In the genomic region with DNA sequence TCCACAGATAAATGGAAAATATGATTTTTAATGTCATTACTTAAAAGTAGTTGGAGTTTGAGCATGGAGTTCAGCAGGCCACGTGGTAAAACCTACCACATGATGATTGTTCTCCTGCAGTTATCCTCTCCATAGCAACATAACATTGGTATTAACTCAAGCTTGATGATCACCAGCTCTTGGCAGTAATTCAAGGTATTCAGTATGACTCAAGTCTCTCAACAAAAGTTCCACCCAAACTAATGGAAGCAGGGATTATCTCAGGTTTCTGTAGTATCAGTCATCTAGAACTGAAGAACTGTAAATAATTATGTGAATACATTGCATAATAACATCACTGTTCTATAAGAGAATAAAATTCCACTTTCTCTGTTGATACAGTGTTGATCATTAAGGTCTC, we compare ENCODE assay signal across 11 cellular contexts. TPM values are rescaled to one million over a fixed set of nuclear protein-coding genes. Genes with fewer than 3 reads are reported as not detected.
DNase-seq lines count a peak whose midpoint lies in the region; TF ChIP-seq lines count a peak whose summit lies in the region.
"Had no signal": no experiment of that assay in that cellular context is flagged by ENCODE, and none has a peak within 500 bp of the region (broad histone marks: within the 10 kb centered on the region; RNA-seq: fewer than 3 reads in every experiment).

No MANE protein-coding gene starts in this region.

- no peak overlapping the region for H2BK15ac ChIP-seq in H9 (ENCODE audit: low read depth, low read length)

- no peak overlapping the region for H2AK5ac ChIP-seq in H9 (ENCODE audit: insufficient read length, low read length)

- no peak overlapping the region for H4K5ac ChIP-seq in H9 (ENCODE audit: insufficient read length, low read depth, low read length)

- H3K14ac ChIP-seq in H9 (ENCODE audit: insufficient read depth, low read length): no peak overlapping the region

- H3K4ac ChIP-seq in H9 (ENCODE audit: low read depth, low read length): no peak overlapping the region

- no peak overlapping the region for H4K8ac ChIP-seq in H9 (replicated peaks; ENCODE audit: insufficient read length, low read depth, low read length)

- H3K4me3 Mint-ChIP-seq in H9: no peak overlapping the region
- H3K4me3 Mint-ChIP-seq: B cell had no signal

- TF ChIP-seq EP300 in suprapubic skin (IDR thresholded peaks at IDR 0.05): no peak

- no peak overlapping the region for H3K9ac ChIP-seq in H9 (ENCODE audit: extremely low read depth, insufficient read length, low read length)

- H3K9me3 ChIP-seq in SJCRH30 (replicated peaks): no peaks in the 10 kb centered on the region
- H3K9me3 ChIP-seq in suprapubic skin: no peaks in the 10 kb centered on the region
- H3K9me3 ChIP-seq in H9 (ENCODE audit: control insufficient read depth, low read depth, low read length): no peaks in the 10 kb centered on the region

- no peak overlapping the region for H2BK20ac ChIP-seq in H9 (ENCODE audit: low read depth, low read length, poor library complexity, severe bottlenecking)

- H3K4me3 ChIP-seq in SJCRH30 (no peak overlapping the region), suprapubic skin (no peak overlapping the region)

- no peaks in the 10 kb centered on the region for H3K79me1 ChIP-seq in H9 (ENCODE audit: insufficient read depth, low read depth, low read length, poor library complexity, severe bottlenecking)

- H3K23ac ChIP-seq in H9 (ENCODE audit: insufficient read length, low read depth, low read length): no peak overlapping the region

- H3K56ac ChIP-seq in H9 (ENCODE audit: insufficient read length, low read depth, low read length): no peak overlapping the region

- no peaks in the 10 kb centered on the region for H3K36me3 Mint-ChIP-seq in H9 (ENCODE audit: insufficient read depth in 1 of 3, low read depth in 3 of 3)

- H2AFZ ChIP-seq in H9 (ENCODE audit: low read length): no peak overlapping the region

- H3K4me1 Mint-ChIP-seq in H9: no peaks in the 10 kb centered on the region
- H3K4me1 Mint-ChIP-seq: B cell had no signal

- no peak overlapping the region for H3K27ac Mint-ChIP-seq in H9
- H3K27ac Mint-ChIP-seq: B cell had no signal

- no peaks in the 10 kb centered on the region for H3K23me2 ChIP-seq in H9 (ENCODE audit: insufficient read length, low read depth, low read length, poor library complexity, severe bottlenecking)

- H3K36me3 ChIP-seq in SJCRH30 (no peaks in the 10 kb centered on the region), suprapubic skin (no peaks in the 10 kb centered on the region)

- no peak overlapping the region for H4K91ac ChIP-seq in H9 (ENCODE audit: insufficient read length, low read depth, low read length)

- H3K9me3 Mint-ChIP-seq in H9: no peaks in the 10 kb centered on the region

- no peak overlapping the region for H2BK120ac ChIP-seq in H9 (ENCODE audit: low read depth, low read length, poor library complexity, severe bottlenecking)

- H2BK12ac ChIP-seq in H9 (ENCODE audit: insufficient read length, low read depth, low read length): no peak overlapping the region

- H3K27ac ChIP-seq in SJCRH30 (peak overlapping the region; percentile 6; the same call in 1 of the 2 replicates), suprapubic skin (peak overlapping the region; percentile 52), H9 (ENCODE audit: insufficient read length, low read depth, low read length) (no peak overlapping the region)

- no peak overlapping the region for H2BK5ac ChIP-seq in H9 (ENCODE audit: insufficient read length, low read length)

- H3K18ac ChIP-seq in H9 (ENCODE audit: insufficient read length, low read depth, low read length): no peak overlapping the region

- DNase-seq in NCI-H345 (lab: John Stamatoyannopoulos, UW): peak; percentile 35
- DNase-seq in NCI-H345 treated with DMSO at 0.1 percent for 48 hours (lab: John Stamatoyannopoulos, UW; ENCODE audit: unreplicated experiment): no peak
- peak; percentile 32 to 65 for DNase-seq in SJCRH30
- peak; percentile 96 for DNase-seq in glomerular visceral epithelial cell (ENCODE audit: extremely low spot score)
- DNase-seq in suprapubic skin (ENCODE audit: low spot score in 2 of 2): no peak
- DNase-seq in stimulated activated CD4-positive, alpha-beta T cell treated with anti-CD3 and anti-CD28 coated beads, Interleukin-1b, Interleukin-23, amount 100 ng/mL, for 48 hours: no peak
- no peak for DNase-seq in activated CD4-positive, CD25-positive, alpha-beta regulatory T cell treated with anti-CD3 and anti-CD28 coated beads, Interleukin-2, amount 50 U/mL, for 72 hours
- DNase-seq in H9: no peak
- DNase-seq: RPMI8226 had no signal

- H3K79me2 ChIP-seq in H9 (ENCODE audit: insufficient read depth, low read length): no peaks in the 10 kb centered on the region

- H3K27me3 Mint-ChIP-seq in H9 (ENCODE audit: low read depth): no peaks in the 10 kb centered on the region
- H3K27me3 Mint-ChIP-seq: B cell had no signal

- no peak overlapping the region for H3K4me2 ChIP-seq in H9 (ENCODE audit: insufficient read depth, insufficient read length, low read length)

- H3K4me1 ChIP-seq in SJCRH30 (peaks cover 10% of the 10 kb centered on the region), suprapubic skin (peaks cover 13% of the 10 kb centered on the region), H9 (ENCODE audit: insufficient read depth, low read length) (no peaks in the 10 kb centered on the region)

- H3K27me3 ChIP-seq in SJCRH30 (no peaks in the 10 kb centered on the region), suprapubic skin (no peaks in the 10 kb centered on the region), H9 (ENCODE audit: insufficient read depth, low read length) (no peaks in the 10 kb centered on the region)

- WGBS in suprapubic skin: 10% methylated on average over 1 of the region's 1 CpG
- WGBS in H9 (ENCODE audit: extremely low coverage, insufficient read length, low lambda C conversion rate): no CpG with 5 or more reads among the region's 1 CpG

- TF ChIP-seq CTCF in suprapubic skin (IDR thresholded peaks at IDR 0.05): no peak
- TF ChIP-seq CTCF in H9 (conservative IDR thresholded peaks at IDR 0.05): no peak

- no peaks in the 10 kb centered on the region for H4K20me1 ChIP-seq in H9 (ENCODE audit: control insufficient read depth, insufficient read depth, insufficient read length)

- TF ChIP-seq POLR2A in suprapubic skin (IDR thresholded peaks at IDR 0.05): no peak

- H3T11ph ChIP-seq in H9 (ENCODE audit: low read length): no peak overlapping the region

RNA-seq across cellular contexts. Expression of gene DAOA, which starts 22.9 kb away (rescaled TPM):
- not detected in 2 replicates for total RNA-seq in SJCRH30 (2014; rRNA removed; shearing (Covaris generic))
- not detected for total RNA-seq in suprapubic skin
- total RNA-seq in H9 (2021): not detected in 2 replicates
- total RNA-seq: B cell, liver had no signal

Comparison
In these comparisons a context has a peak if more than half of its experiments do, and no peak if none do; other contexts are left out.
1. DNase-seq: peak in NCI-H345 (single experiment), SJCRH30 (2 of 2) and glomerular visceral epithelial cell (single experiment); none in NCI-H345 treated with DMSO at 0.1 percent for 48 hours (single experiment), suprapubic skin (0 of 2), stimulated activated CD4-positive, alpha-beta T cell treated with anti-CD3 and anti-CD28 coated beads, Interleukin-1b, Interleukin-23, amount 100 ng/mL, for 48 hours (single experiment), activated CD4-positive, CD25-positive, alpha-beta regulatory T cell treated with anti-CD3 and anti-CD28 coated beads, Interleukin-2, amount 50 U/mL, for 72 hours (single experiment) and H9 (single experiment).